ENCODE assay signal across 8 cellular contexts in the genomic region with DNA sequence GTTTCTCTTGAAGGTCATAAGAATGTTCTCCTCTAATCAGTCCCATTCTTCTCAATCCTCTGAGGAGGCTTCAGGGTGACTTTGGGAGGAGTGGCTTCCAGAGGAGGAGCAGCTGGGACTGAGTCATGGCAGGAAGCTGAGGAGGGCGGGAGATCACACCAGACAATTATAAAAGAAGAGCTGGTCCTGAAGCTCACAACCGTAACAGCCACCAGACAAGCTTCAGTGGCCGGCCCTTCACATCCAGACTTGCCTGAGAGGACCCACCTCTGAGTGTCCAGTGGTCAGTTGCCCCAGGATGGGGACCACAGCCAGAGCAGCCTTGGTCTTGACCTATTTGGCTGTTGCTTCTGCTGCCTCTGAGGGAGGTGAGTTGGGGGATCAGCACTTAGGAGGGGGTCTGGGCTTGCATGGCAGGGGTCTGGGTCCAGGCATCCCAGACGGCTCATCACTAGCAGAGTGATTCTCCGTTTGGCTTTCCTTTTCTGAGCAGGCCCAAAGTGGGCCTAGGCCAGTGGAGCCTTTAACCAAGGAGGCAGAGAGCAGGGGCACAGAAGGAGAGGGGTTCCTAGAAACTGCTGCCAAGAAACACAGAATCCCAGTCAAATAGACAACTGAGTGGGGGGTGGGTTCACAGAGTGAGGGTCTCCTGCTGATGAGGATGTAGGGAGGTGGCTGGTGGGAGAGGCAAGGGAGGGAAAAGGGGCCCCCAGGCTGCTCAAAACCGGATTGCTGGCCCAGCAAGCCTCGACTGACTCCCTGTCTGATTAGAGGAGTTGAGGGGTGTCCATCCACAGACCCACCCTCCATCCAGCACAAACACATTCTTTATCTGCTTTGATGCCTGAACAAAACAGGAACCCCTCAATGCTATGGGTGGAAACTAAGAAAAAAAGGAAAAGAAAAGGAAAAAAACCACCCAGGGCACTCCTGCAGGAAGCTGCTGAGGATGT. TPM values are rescaled to one million over a fixed set of nuclear protein-coding genes. Genes with fewer than 3 reads are reported as not detected.
DNase-seq lines count a peak whose midpoint lies in the region; ATAC-seq and TF ChIP-seq lines count a peak whose summit lies in the region.

TSS of gene ECM1 (plus strand) at position 198 of the 953 bp plus-strand sequence. CDS start at position 299, 101 bp downstream.

- ATAC-seq in HG03521 (IDR thresholded peaks at IDR 0.05; ENCODE audit: unreplicated experiment): no peak
- no peak for ATAC-seq in HG02610 (IDR thresholded peaks at IDR 0.05; ENCODE audit: unreplicated experiment)

- peak within 1 kb of the TSS; percentile 0 to 16 for H3K4me3 ChIP-seq in ascending aorta

- peak; percentile 59 for DNase-seq in 8988T
- DNase-seq in HS-5 (ENCODE audit: low read depth): peak; percentile 71
- DNase-seq in ascending aorta (ENCODE audit: low spot score in 2 of 2): peak; percentile 17 to 75
- DNase-seq in iris pigment epithelial cell (ENCODE audit: low read depth): peak; percentile 85
- peak; percentile 29 for DNase-seq in superior temporal gyrus (ENCODE audit: extremely low spot score)
- no peak for DNase-seq in stimulated activated CD4-positive, alpha-beta T cell treated with anti-CD3 and anti-CD28 coated beads, Interleukin-4, amount 100 ng/mL, for 1 hour

- H3K36me3 ChIP-seq in ascending aorta: peaks cover 14 to 27% of the 10 kb centered on the region in 2 donors

- H3K9me3 ChIP-seq in ascending aorta: no peaks in the 10 kb centered on the region

- intact Hi-C loops in ascending aorta (cut with DNase I): no loop called here

- peak within 1 kb of the TSS; percentile 48 to 73 for H3K27ac ChIP-seq in ascending aorta

- H3K27me3 ChIP-seq in ascending aorta: no peaks in the 10 kb centered on the region

- peaks cover 0 to 4% of the 10 kb centered on the region in 2 donors for H3K4me1 ChIP-seq in ascending aorta

- TF ChIP-seq CTCF in ascending aorta (IDR thresholded peaks at IDR 0.05): no peak

RNA-seq across cellular contexts. Expression of gene ECM1, which starts in this region (rescaled TPM):
- 55.8 TPM for total RNA-seq in ascending aorta
